In the genomic region with DNA sequence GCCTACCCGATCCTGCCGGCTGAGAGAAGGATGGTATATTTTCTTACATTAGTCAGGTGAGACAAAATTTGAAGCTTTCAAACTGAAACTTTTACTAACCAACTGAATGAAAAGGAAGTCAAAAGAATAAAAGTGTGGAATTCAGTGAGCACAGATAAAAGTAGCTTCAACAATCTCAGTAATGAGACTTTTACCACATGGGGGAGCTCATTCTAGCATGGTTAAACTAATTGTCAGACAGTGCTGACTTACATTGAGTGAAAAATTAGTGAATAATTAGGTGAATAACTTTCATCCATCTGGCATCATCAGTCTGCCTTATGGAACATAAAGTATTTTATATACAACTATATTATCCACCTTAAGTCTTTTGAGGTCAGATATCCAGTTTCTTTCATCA, we compare ENCODE assay signal across 11 cellular contexts.
DNase-seq lines count a peak whose midpoint lies in the region; ATAC-seq and TF ChIP-seq lines count a peak whose summit lies in the region.
"Had no signal": no experiment of that assay in that cellular context is flagged by ENCODE, and none has a peak within 500 bp of the region (broad histone marks: within the 10 kb centered on the region; RNA-seq: fewer than 3 reads in every experiment).

No MANE protein-coding gene starts in this region.

- no peak for DNase-seq in AG04449 (ENCODE audit: low read depth, low spot score)
- DNase-seq in GM13977 (ENCODE audit: low spot score): no peak
- DNase-seq in RKO (ENCODE audit: low spot score): peak; percentile 37
- DNase-seq in fibroblast of peridontal ligament (ENCODE audit: extremely low read depth): peak; percentile 16
- no peak for DNase-seq in coronary artery (ENCODE audit: low spot score)
- DNase-seq in germinal center (ENCODE audit: low spot score): no peak
- DNase-seq: Calu3, NCI-H146 had no signal

- in situ Hi-C loops in GM13977 (cut with MboI; ENCODE audit: low pct_unique_long_range_greater_than_20kb, low sequenced_read_pairs, unreplicated experiment): no loop called here

- CTCF ChIA-PET in AG04449 (lab: Yijun Ruan, JAX): interaction anchor here (0.6 to 5.0 kb wide), 16 partner anchors 9 to 119 kb away, joined by 3 to 42 read pairs (median 6); no protein-coding TSS in a partner anchor

- no peak overlapping the region for H3K27ac ChIP-seq in coronary artery

- POLR2A ChIA-PET in AG04449 (lab: Yijun Ruan, JAX): no interaction called here

- TF ChIP-seq CTCF in AG04449 (IDR thresholded peaks at IDR 0.05; ENCODE audit: insufficient read depth, low read length, missing control alignments) (peak; percentile 16), GM13977 (IDR thresholded peaks at IDR 0.05; ENCODE audit: extremely low read depth, insufficient read depth, missing control alignments) (peak; percentile 45), coronary artery (IDR thresholded peaks at IDR 0.05) (no peak)

- H3K4me3 ChIP-seq in AG04449 (ENCODE audit: low read depth, low read length) (no peak overlapping the region), coronary artery (no peak overlapping the region)

- ATAC-seq in HG03521 (IDR thresholded peaks at IDR 0.05; ENCODE audit: unreplicated experiment) (no peak), HG02610 (IDR thresholded peaks at IDR 0.05; ENCODE audit: unreplicated experiment) (no peak)
- ATAC-seq: activated T-helper 17 cell treated with anti-CD3 and anti-CD28 coated beads, Interleukin-2, amount 50 U/mL, for 72 hours had no signal

Comparison
In these comparisons a context has a peak if more than half of its experiments do, and no peak if none do; other contexts are left out.
1. DNase-seq: peak in RKO (single experiment) and fibroblast of peridontal ligament (single experiment); none in AG04449 (single experiment), GM13977 (single experiment), coronary artery (single experiment) and germinal center (single experiment).